In the genomic region with DNA sequence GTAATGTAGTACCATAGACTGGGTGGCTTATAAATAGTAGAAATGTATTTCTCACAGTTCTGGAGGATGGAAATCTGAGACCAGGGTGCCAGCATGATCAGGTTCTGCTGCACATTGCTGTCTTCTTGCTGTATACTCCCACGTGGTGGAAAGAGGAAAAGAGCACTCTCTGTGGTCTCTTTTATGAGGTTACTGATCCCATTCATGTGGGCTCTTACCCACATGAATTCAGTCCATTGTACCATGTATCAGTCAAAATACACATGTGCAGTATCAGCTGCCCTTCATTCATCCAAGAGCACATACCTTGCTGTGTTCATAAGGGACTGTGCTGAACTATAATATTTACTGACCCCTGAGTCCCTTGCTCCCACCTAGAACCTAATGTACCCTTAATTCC, we compare ENCODE assay signal across 1 cellular context.
A peak's percentile ranks its signal among the peaks of the same experiment; 100 is the strongest.
TF ChIP-seq lines count a peak whose summit lies in the region.

No MANE protein-coding gene starts in this region.

TF ChIP-seq in GM12878, 131 proteins besides CTCF, POLR2A, EP300 and RAD21:
- no peak for TF ChIP-seq ZNF622 (IDR thresholded peaks at IDR 0.05)
- TF ChIP-seq DPF2 (IDR thresholded peaks at IDR 0.05) = no peak
- TF ChIP-seq RUNX3 (IDR thresholded peaks at IDR 0.05; ENCODE audit: low read length) = peak; percentile 23; the same call in 1 of the 2 replicates
